In genomic region chr2:45664635-45665269, GRCh38 we compare ENCODE assay signal across 24 cellular contexts. TPM values are rescaled to one million over a fixed set of nuclear protein-coding genes. Genes with fewer than 3 reads are reported as not detected.
DNase-seq lines count a peak whose midpoint lies in the region; ATAC-seq lines count a peak whose summit lies in the region.
"Had no signal": no experiment of that assay in that cellular context is flagged by ENCODE, and none has a peak within 500 bp of the region (broad histone marks: within the 10 kb centered on the region; RNA-seq: fewer than 3 reads in every experiment).

No MANE protein-coding gene starts in this region.

- DNase-seq in Karpas-422 = no peak
- DNase-seq in EL = no peak
- no peak for DNase-seq in NCI-H1105 (lab: John Stamatoyannopoulos, UW)
- DNase-seq: activated CD4-positive, alpha-beta T cell treated with anti-CD3 and anti-CD28 coated beads, Interleukin-2, amount 50 U/mL, for 1 hour; activated naive CD4-positive, alpha-beta T cell treated with anti-CD3 and anti-CD28 coated beads, Interleukin-2, amount 10 ng/mL, durations not matched to agents 7 days and 5 days; anterior cingulate cortex; DND-41; kidney; midbrain; naive thymus-derived CD8-positive, alpha-beta T cell; NCI-H1417 treated with DMSO at 0.1 percent for 48 hours; PC-9; SHP77; stimulated activated CD4-positive, alpha-beta T cell treated with anti-CD3 and anti-CD28 coated beads, Interleukin-1b, Interleukin-23, amount 100 ng/mL, for 48 hours; T-helper 9 cell had no signal

- peaks cover 34% of the 10 kb centered on the region for H3K4me1 Mint-ChIP-seq in stimulated activated memory B cell treated with anti-CD40 and anti-IgM and Interleukin-4, amounts not matched to agents 10 μg/mL and 1 μg/mL and 100 μg/mL, for 72 hours
- H3K4me1 Mint-ChIP-seq: activated naive CD4-positive, alpha-beta T cell treated with anti-CD3 and anti-CD28 coated beads, Interleukin-2, amount 10 ng/mL, durations not matched to agents 7 days and 5 days had no signal

- H3K9me3 ChIP-seq in Karpas-422 (ENCODE audit: low read length) = no peaks in the 10 kb centered on the region

- no peaks in the 10 kb centered on the region for H3K27me3 Mint-ChIP-seq in stimulated activated memory B cell treated with anti-CD40 and anti-IgM and Interleukin-4, amounts not matched to agents 10 μg/mL and 1 μg/mL and 100 μg/mL, for 72 hours
- H3K27me3 Mint-ChIP-seq: activated naive CD4-positive, alpha-beta T cell treated with anti-CD3 and anti-CD28 coated beads, Interleukin-2, amount 10 ng/mL, durations not matched to agents 7 days and 5 days; IgD-negative memory B cell; naive thymus-derived CD8-positive, alpha-beta T cell had no signal

- ATAC-seq in GM18858 (IDR thresholded peaks at IDR 0.05; ENCODE audit: unreplicated experiment) (peak; percentile 47), GM21786 (IDR thresholded peaks at IDR 0.05; ENCODE audit: unreplicated experiment) (peak; percentile 56), GM18517 (IDR thresholded peaks at IDR 0.05; ENCODE audit: unreplicated experiment) (no peak)
- ATAC-seq in stimulated activated memory B cell treated with anti-CD40 and anti-IgM and Interleukin-4, amounts not matched to agents 10 μg/mL and 1 μg/mL and 100 μg/mL, for 72 hours = peak; percentile 77
- ATAC-seq: naive thymus-derived CD8-positive, alpha-beta T cell had no signal

- H3K4me1 ChIP-seq in Karpas-422 (ENCODE audit: low read length) = peaks cover 68% of the 10 kb centered on the region

- no peaks in the 10 kb centered on the region for H3K27me3 ChIP-seq in Karpas-422 (ENCODE audit: low read length)
- H3K27me3 ChIP-seq: cardiac muscle cell had no signal

- H3K36me3 Mint-ChIP-seq in stimulated activated memory B cell treated with anti-CD40 and anti-IgM and Interleukin-4, amounts not matched to agents 10 μg/mL and 1 μg/mL and 100 μg/mL, for 72 hours = peaks cover 14% of the 10 kb centered on the region
- H3K36me3 Mint-ChIP-seq: activated naive CD4-positive, alpha-beta T cell treated with anti-CD3 and anti-CD28 coated beads, Interleukin-2, amount 10 ng/mL, durations not matched to agents 7 days and 5 days had no signal

- H3K36me3 ChIP-seq in Karpas-422 (ENCODE audit: insufficient read depth, low read length) = peaks cover 34% of the 10 kb centered on the region
- H3K36me3 ChIP-seq: cardiac muscle cell had no signal

- peak overlapping the region; percentile 67 for H3K4me2 ChIP-seq in Karpas-422 (ENCODE audit: low read depth, low read length, poor library complexity, severe bottlenecking)
- H3K4me2 ChIP-seq: PC-9 had no signal

- no peaks in the 10 kb centered on the region for H3K9me2 ChIP-seq in Karpas-422 (replicated peaks; ENCODE audit: insufficient read depth, low read length)

- no peak overlapping the region for H2AFZ ChIP-seq in Karpas-422 (ENCODE audit: low read length)
- H2AFZ ChIP-seq: PC-9 had no signal

- peaks cover 99% of the 10 kb centered on the region for H3K79me2 ChIP-seq in Karpas-422 (ENCODE audit: low read length)

- peak overlapping the region; percentile 35 for H3K4me3 ChIP-seq in Karpas-422 (ENCODE audit: low read length)
- H3K4me3 ChIP-seq: cardiac muscle cell, coronary artery, PC-9, skin epidermis had no signal

- H3K9me3 Mint-ChIP-seq in stimulated activated memory B cell treated with anti-CD40 and anti-IgM and Interleukin-4, amounts not matched to agents 10 μg/mL and 1 μg/mL and 100 μg/mL, for 72 hours = no peaks in the 10 kb centered on the region
- H3K9me3 Mint-ChIP-seq: activated naive CD4-positive, alpha-beta T cell treated with anti-CD3 and anti-CD28 coated beads, Interleukin-2, amount 10 ng/mL, durations not matched to agents 7 days and 5 days; IgD-negative memory B cell; naive thymus-derived CD8-positive, alpha-beta T cell had no signal

- peak overlapping the region; percentile 46 for H3K9ac ChIP-seq in Karpas-422 (ENCODE audit: low read length)

- peaks cover 58% of the 10 kb centered on the region for H4K20me1 ChIP-seq in Karpas-422 (ENCODE audit: insufficient read depth, low read depth, low read length)

- peak overlapping the region; percentile 74 for H3K27ac ChIP-seq in Karpas-422 (ENCODE audit: low read length)
- H3K27ac ChIP-seq: C4-2B, cardiac muscle cell, coronary artery, PC-9, skin epidermis had no signal

- H3K27ac Mint-ChIP-seq in stimulated activated memory B cell treated with anti-CD40 and anti-IgM and Interleukin-4, amounts not matched to agents 10 μg/mL and 1 μg/mL and 100 μg/mL, for 72 hours = no peak overlapping the region
- H3K27ac Mint-ChIP-seq: activated naive CD4-positive, alpha-beta T cell treated with anti-CD3 and anti-CD28 coated beads, Interleukin-2, amount 10 ng/mL, durations not matched to agents 7 days and 5 days; IgD-negative memory B cell; naive thymus-derived CD8-positive, alpha-beta T cell had no signal

- no peak overlapping the region for H3K4me3 Mint-ChIP-seq in stimulated activated memory B cell treated with anti-CD40 and anti-IgM and Interleukin-4, amounts not matched to agents 10 μg/mL and 1 μg/mL and 100 μg/mL, for 72 hours
- H3K4me3 Mint-ChIP-seq: activated naive CD4-positive, alpha-beta T cell treated with anti-CD3 and anti-CD28 coated beads, Interleukin-2, amount 10 ng/mL, durations not matched to agents 7 days and 5 days; IgD-negative memory B cell; naive thymus-derived CD8-positive, alpha-beta T cell had no signal

RNA-seq across cellular contexts. Expression of gene PRKCE, which starts 13.3 kb away (rescaled TPM):
- total RNA-seq in Karpas-422 (2014; rRNA removed; shearing (Covaris generic); ENCODE audit: low replicate concordance) = 61.8 and 94.7 TPM in 2 replicates

RNA-seq across cellular contexts. Expression of gene SRBD1, which starts 53.7 kb away (rescaled TPM):
- total RNA-seq in Karpas-422 (2014; rRNA removed; shearing (Covaris generic); ENCODE audit: low replicate concordance) = 11.1 and 29.7 TPM in 2 replicates
